Comparison of ENCODE assay signal across 8 cellular contexts in genomic region chr6:26184492-26184891, GRCh38.
DNase-seq lines count a peak whose midpoint lies in the region; ATAC-seq and TF ChIP-seq lines count a peak whose summit lies in the region.

No MANE protein-coding gene starts in this region.

- no peaks in the 10 kb centered on the region for H4K20me1 ChIP-seq in SU-DHL-6 (ENCODE audit: low read depth, low read length)

- TF ChIP-seq CTCF in GM06990 (IDR thresholded peaks at IDR 0.05; ENCODE audit: insufficient read depth, low read length, poor library complexity, severe bottlenecking) (no peak), SU-DHL-6 (IDR thresholded peaks at IDR 0.05; ENCODE audit: insufficient read depth, low read length, poor library complexity, severe bottlenecking) (no peak), esophagus muscularis mucosa (IDR thresholded peaks at IDR 0.05) (no peak)

- no peaks in the 10 kb centered on the region for H3K9me3 ChIP-seq in SU-DHL-6 (ENCODE audit: insufficient read depth, low read length)
- no peaks in the 10 kb centered on the region for H3K9me3 ChIP-seq in esophagus muscularis mucosa

- peak overlapping the region; percentile 0 for H2AFZ ChIP-seq in SU-DHL-6 (ENCODE audit: low read depth, low read length, severe bottlenecking)

- H3K27me3 ChIP-seq in GM06990 (replicated peaks; ENCODE audit: control insufficient read depth, insufficient read depth, low read length) (no peaks in the 10 kb centered on the region), SU-DHL-6 (ENCODE audit: low read length) (no peaks in the 10 kb centered on the region), esophagus muscularis mucosa (no peaks in the 10 kb centered on the region)

- no peak overlapping the region for H3K27ac ChIP-seq in SU-DHL-6 (ENCODE audit: low read depth, low read length)
- H3K27ac ChIP-seq in esophagus muscularis mucosa (replicated peaks in 1 of 4): peak overlapping the region; percentile 81 to 88 (median 84)

- no peak overlapping the region for H3K9ac ChIP-seq in SU-DHL-6 (ENCODE audit: low read length)

- no peak for TF ChIP-seq EP300 in esophagus muscularis mucosa (IDR thresholded peaks at IDR 0.05)

- H3K36me3 ChIP-seq in GM06990 (ENCODE audit: control insufficient read depth, insufficient read depth, low read length): no peaks in the 10 kb centered on the region
- H3K36me3 ChIP-seq in SU-DHL-6 (ENCODE audit: low read length): no peaks in the 10 kb centered on the region
- H3K36me3 ChIP-seq in esophagus muscularis mucosa: no peaks in the 10 kb centered on the region

- ATAC-seq in GM18498 (IDR thresholded peaks at IDR 0.05; ENCODE audit: unreplicated experiment): no peak

- peaks cover 29% of the 10 kb centered on the region for H3F3A ChIP-seq in SU-DHL-6 (ENCODE audit: insufficient read depth)

- intact Hi-C loops in esophagus muscularis mucosa (cut with DNase I): loop anchor here (10.0 kb wide), 1 partner anchor 140 kb away; a partner anchor contains a TSS
- intact Hi-C loops in posterior vena cava (cut with DNase I): no loop called here

- no peak overlapping the region for H3K4me2 ChIP-seq in SU-DHL-6 (ENCODE audit: low read depth, low read length, poor library complexity, severe bottlenecking)

- H3K4me3 ChIP-seq in GM06990 (replicated peaks; ENCODE audit: low read depth, low read length) (peak overlapping the region; percentile 51), SU-DHL-6 (ENCODE audit: insufficient read depth, low read length, poor library complexity, severe bottlenecking) (no peak overlapping the region), esophagus muscularis mucosa (peak overlapping the region; percentile 53 to 59 (median 57))

- no peaks in the 10 kb centered on the region for H3K79me2 ChIP-seq in SU-DHL-6 (ENCODE audit: insufficient read depth, low read length)

- H3K9me2 ChIP-seq in SU-DHL-6 (replicated peaks; ENCODE audit: insufficient read depth, low read length): no peaks in the 10 kb centered on the region

- TF ChIP-seq POLR2A in esophagus muscularis mucosa (IDR thresholded peaks at IDR 0.05; ENCODE audit: low read depth): no peak

- H3K4me1 ChIP-seq in esophagus muscularis mucosa: peaks cover 13 to 31% (median 21%) of the 10 kb centered on the region in 4 donors

- DNase-seq in GM06990 (ENCODE audit: extremely low read depth, insufficient read length) (no peak), esophagus muscularis mucosa (ENCODE audit: extremely low spot score) (no peak), posterior vena cava (ENCODE audit: low spot score) (peak; percentile 11), NCI-H446 treated with DMSO at 0.1 percent for 48 hours (lab: John Stamatoyannopoulos, UW) (no peak), occipital lobe (lab: John Stamatoyannopoulos, UW) (no peak), DMS79 treated with DMSO at 0.1 percent for 48 hours (lab: John Stamatoyannopoulos, UW) (no peak)

- 77% methylated on average over 6 of the region's 6 CpGs for WGBS in esophagus muscularis mucosa
